2 cellular contexts compared by ENCODE assay signal in the genomic region with DNA sequence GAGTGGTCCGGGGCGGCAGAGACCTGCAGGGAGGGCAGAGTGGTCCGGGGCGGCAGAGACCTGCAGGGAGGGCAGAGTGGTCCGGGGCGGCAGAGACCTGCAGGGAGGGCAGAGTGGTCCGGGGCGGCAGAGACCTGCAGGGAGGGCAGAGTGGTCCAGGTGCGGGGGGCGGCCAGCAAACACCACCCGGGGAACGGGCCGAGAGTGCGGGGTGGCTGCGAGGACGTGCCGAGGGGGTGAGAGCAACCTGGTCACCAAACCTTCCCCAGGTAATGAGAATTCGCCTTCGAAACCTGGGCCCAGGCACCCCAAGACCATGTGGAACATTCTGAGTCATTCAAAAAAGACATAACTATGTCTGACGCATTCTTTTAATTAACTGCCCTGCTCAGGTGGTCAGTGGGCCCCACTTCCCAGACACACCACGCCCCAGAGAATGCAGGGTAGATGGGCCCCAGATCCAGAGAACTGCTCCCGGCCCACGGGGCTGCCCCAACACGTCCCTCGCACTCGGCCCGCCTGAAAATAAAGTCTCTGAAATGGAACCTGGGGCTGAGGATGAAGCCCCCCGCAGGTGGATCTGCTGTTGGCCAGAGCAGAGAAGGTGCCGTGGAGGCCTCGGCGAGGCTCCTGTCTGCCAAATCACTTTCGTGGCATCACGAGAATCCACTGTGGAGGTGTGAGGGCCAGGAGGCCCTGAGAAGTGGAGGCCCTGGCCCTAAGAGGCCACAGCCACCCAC.
TF ChIP-seq lines count a peak whose summit lies in the region.

No MANE protein-coding gene starts in this region.

TF ChIP-seq in GM23338, 12 proteins besides CTCF, POLR2A, EP300 and RAD21:
- TF ChIP-seq ZNF331 (CRISPR knock-in tag; IDR thresholded peaks at IDR 0.05; ENCODE audit: low read depth) (no peak), EZH2phosphoT487 (IDR thresholded peaks at IDR 0.05; ENCODE audit: unreplicated experiment) (no peak), JUNB (IDR thresholded peaks at IDR 0.05; ENCODE audit: unreplicated experiment) (no peak), STAT1 (IDR thresholded peaks at IDR 0.05; ENCODE audit: unreplicated experiment) (no peak), NANOG (IDR thresholded peaks at IDR 0.05; ENCODE audit: borderline replicate concordance) (no peak)

TF ChIP-seq in WTC11, 78 proteins besides CTCF, POLR2A, EP300 and RAD21:
- TF ChIP-seq MXD4 (CRISPR knock-in tag; IDR thresholded peaks at IDR 0.05; ENCODE audit: borderline replicate concordance) = no peak
- TF ChIP-seq, protein P1, sequence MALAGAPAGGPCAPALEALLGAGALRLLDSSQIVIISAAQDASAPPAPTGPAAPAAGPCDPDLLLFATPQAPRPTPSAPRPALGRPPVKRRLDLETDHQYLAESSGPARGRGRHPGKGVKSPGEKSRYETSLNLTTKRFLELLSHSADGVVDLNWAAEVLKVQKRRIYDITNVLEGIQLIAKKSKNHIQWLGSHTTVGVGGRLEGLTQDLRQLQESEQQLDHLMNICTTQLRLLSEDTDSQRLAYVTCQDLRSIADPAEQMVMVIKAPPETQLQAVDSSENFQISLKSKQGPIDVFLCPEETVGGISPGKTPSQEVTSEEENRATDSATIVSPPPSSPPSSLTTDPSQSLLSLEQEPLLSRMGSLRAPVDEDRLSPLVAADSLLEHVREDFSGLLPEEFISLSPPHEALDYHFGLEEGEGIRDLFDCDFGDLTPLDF (CRISPR knock-in tag; IDR thresholded peaks at IDR 0.05) = no peak
- TF ChIP-seq ZNF396 (CRISPR knock-in tag; IDR thresholded peaks at IDR 0.05; ENCODE audit: borderline replicate concordance) = no peak
- TF ChIP-seq, protein P2, sequence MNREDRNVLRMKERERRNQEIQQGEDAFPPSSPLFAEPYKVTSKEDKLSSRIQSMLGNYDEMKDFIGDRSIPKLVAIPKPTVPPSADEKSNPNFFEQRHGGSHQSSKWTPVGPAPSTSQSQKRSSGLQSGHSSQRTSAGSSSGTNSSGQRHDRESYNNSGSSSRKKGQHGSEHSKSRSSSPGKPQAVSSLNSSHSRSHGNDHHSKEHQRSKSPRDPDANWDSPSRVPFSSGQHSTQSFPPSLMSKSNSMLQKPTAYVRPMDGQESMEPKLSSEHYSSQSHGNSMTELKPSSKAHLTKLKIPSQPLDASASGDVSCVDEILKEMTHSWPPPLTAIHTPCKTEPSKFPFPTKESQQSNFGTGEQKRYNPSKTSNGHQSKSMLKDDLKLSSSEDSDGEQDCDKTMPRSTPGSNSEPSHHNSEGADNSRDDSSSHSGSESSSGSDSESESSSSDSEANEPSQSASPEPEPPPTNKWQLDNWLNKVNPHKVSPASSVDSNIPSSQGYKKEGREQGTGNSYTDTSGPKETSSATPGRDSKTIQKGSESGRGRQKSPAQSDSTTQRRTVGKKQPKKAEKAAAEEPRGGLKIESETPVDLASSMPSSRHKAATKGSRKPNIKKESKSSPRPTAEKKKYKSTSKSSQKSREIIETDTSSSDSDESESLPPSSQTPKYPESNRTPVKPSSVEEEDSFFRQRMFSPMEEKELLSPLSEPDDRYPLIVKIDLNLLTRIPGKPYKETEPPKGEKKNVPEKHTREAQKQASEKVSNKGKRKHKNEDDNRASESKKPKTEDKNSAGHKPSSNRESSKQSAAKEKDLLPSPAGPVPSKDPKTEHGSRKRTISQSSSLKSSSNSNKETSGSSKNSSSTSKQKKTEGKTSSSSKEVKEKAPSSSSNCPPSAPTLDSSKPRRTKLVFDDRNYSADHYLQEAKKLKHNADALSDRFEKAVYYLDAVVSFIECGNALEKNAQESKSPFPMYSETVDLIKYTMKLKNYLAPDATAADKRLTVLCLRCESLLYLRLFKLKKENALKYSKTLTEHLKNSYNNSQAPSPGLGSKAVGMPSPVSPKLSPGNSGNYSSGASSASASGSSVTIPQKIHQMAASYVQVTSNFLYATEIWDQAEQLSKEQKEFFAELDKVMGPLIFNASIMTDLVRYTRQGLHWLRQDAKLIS (CRISPR knock-in tag; IDR thresholded peaks at IDR 0.05; ENCODE audit: borderline replicate concordance) = no peak
- no peak for TF ChIP-seq KAT7 (CRISPR knock-in tag; IDR thresholded peaks at IDR 0.05; ENCODE audit: borderline replicate concordance)
- no peak for TF ChIP-seq ELF4 (CRISPR knock-in tag; IDR thresholded peaks at IDR 0.05; ENCODE audit: low read depth)
- TF ChIP-seq, protein P3, sequence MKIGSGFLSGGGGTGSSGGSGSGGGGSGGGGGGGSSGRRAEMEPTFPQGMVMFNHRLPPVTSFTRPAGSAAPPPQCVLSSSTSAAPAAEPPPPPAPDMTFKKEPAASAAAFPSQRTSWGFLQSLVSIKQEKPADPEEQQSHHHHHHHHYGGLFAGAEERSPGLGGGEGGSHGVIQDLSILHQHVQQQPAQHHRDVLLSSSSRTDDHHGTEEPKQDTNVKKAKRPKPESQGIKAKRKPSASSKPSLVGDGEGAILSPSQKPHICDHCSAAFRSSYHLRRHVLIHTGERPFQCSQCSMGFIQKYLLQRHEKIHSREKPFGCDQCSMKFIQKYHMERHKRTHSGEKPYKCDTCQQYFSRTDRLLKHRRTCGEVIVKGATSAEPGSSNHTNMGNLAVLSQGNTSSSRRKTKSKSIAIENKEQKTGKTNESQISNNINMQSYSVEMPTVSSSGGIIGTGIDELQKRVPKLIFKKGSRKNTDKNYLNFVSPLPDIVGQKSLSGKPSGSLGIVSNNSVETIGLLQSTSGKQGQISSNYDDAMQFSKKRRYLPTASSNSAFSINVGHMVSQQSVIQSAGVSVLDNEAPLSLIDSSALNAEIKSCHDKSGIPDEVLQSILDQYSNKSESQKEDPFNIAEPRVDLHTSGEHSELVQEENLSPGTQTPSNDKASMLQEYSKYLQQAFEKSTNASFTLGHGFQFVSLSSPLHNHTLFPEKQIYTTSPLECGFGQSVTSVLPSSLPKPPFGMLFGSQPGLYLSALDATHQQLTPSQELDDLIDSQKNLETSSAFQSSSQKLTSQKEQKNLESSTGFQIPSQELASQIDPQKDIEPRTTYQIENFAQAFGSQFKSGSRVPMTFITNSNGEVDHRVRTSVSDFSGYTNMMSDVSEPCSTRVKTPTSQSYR (CRISPR knock-in tag; IDR thresholded peaks at IDR 0.05) = no peak
- TF ChIP-seq ATF1 (CRISPR knock-in tag; IDR thresholded peaks at IDR 0.05) = no peak
- no peak for TF ChIP-seq TCF7 (CRISPR knock-in tag; IDR thresholded peaks at IDR 0.05; ENCODE audit: low read depth)
- TF ChIP-seq, protein P4, sequence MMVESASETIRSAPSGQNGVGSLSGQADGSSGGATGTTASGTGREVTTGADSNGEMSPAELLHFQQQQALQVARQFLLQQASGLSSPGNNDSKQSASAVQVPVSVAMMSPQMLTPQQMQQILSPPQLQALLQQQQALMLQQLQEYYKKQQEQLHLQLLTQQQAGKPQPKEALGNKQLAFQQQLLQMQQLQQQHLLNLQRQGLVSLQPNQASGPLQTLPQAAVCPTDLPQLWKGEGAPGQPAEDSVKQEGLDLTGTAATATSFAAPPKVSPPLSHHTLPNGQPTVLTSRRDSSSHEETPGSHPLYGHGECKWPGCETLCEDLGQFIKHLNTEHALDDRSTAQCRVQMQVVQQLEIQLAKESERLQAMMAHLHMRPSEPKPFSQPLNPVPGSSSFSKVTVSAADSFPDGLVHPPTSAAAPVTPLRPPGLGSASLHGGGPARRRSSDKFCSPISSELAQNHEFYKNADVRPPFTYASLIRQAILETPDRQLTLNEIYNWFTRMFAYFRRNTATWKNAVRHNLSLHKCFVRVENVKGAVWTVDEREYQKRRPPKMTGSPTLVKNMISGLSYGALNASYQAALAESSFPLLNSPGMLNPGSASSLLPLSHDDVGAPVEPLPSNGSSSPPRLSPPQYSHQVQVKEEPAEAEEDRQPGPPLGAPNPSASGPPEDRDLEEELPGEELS (CRISPR knock-in tag; IDR thresholded peaks at IDR 0.05) = no peak
- TF ChIP-seq, protein P5, sequence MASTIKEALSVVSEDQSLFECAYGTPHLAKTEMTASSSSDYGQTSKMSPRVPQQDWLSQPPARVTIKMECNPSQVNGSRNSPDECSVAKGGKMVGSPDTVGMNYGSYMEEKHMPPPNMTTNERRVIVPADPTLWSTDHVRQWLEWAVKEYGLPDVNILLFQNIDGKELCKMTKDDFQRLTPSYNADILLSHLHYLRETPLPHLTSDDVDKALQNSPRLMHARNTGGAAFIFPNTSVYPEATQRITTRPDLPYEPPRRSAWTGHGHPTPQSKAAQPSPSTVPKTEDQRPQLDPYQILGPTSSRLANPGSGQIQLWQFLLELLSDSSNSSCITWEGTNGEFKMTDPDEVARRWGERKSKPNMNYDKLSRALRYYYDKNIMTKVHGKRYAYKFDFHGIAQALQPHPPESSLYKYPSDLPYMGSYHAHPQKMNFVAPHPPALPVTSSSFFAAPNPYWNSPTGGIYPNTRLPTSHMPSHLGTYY (CRISPR knock-in tag; IDR thresholded peaks at IDR 0.05) = no peak
- no peak for TF ChIP-seq ETV6 (CRISPR knock-in tag; IDR thresholded peaks at IDR 0.05)
- TF ChIP-seq ZNF138 (CRISPR knock-in tag; conservative IDR thresholded peaks at IDR 0.05) = no peak
- no peak for TF ChIP-seq FOXJ3 (CRISPR knock-in tag; IDR thresholded peaks at IDR 0.05; ENCODE audit: borderline replicate concordance)
- TF ChIP-seq MYBL2 (CRISPR knock-in tag; IDR thresholded peaks at IDR 0.05) = no peak
- TF ChIP-seq SOX15 (CRISPR knock-in tag; IDR thresholded peaks at IDR 0.05) = no peak
TF ChIP-seq in WTC11: peak in this region for 0.
